ENCODE assay signal across 10 cellular contexts in genomic region chr2:158726906-158727592, GRCh38.
A peak's percentile ranks its signal among the peaks of the same experiment; 100 is the strongest.
DNase-seq lines count a peak whose midpoint lies in the region; ATAC-seq and TF ChIP-seq lines count a peak whose summit lies in the region.
"Had no signal": no experiment of that assay in that cellular context is flagged by ENCODE, and none has a peak within 500 bp of the region (broad histone marks: within the 10 kb centered on the region; RNA-seq: fewer than 3 reads in every experiment).

No MANE protein-coding gene starts in this region.

- peak in 3 of 4 donors; percentile 26 to 52 (median 49) for ATAC-seq in heart left ventricle
- peak; percentile 55 for ATAC-seq in left colon
- ATAC-seq in HG03460 (IDR thresholded peaks at IDR 0.05; ENCODE audit: unreplicated experiment): no peak
- ATAC-seq: upper lobe of right lung had no signal

- no peak for TF ChIP-seq CTCF in heart left ventricle (IDR thresholded peaks at IDR 0.05)

- no peaks in the 10 kb centered on the region for H3K9me3 ChIP-seq in heart left ventricle
- H3K9me3 ChIP-seq: upper lobe of right lung had no signal

- intact Hi-C loops in heart left ventricle (cut with DNase I): no loop called here
- intact Hi-C loops in cardiac septum (cut with DNase I): no loop called here
- intact Hi-C loops in left colon (cut with DNase I, micrococcal nuclease): no loop called here

- 57 to 69% (median 62%) methylated on average over 8 of the region's 8 CpGs for WGBS in heart left ventricle, 4 donors

- DNase-seq in heart left ventricle: peak in 1 of 5 donors; percentile 48
- no peak for DNase-seq in cardiac septum (ENCODE audit: low spot score)
- DNase-seq in left colon: no peak
- no peak for DNase-seq in GF-D8 (lab: John Stamatoyannopoulos, UW)
- no peak for DNase-seq in A172 (ENCODE audit: low spot score)
- no peak for DNase-seq in stimulated activated CD4-positive, alpha-beta T cell treated with anti-CD3 and anti-CD28 coated beads, Interleukin-15, amount 100 ng/mL, for 24 hours
- DNase-seq: effector memory CD4-positive, alpha-beta T cell; upper lobe of right lung had no signal

- H3K27me3 ChIP-seq in heart left ventricle: no peaks in the 10 kb centered on the region
- H3K27me3 ChIP-seq: upper lobe of right lung had no signal

- no peaks in the 10 kb centered on the region for H3K36me3 ChIP-seq in heart left ventricle
- H3K36me3 ChIP-seq: upper lobe of right lung had no signal

- H3K27ac ChIP-seq in heart left ventricle (peak overlapping the region in 2 of 12 donors; percentile 10 to 14), cingulate gyrus (ENCODE audit: low read depth, low read length) (peak overlapping the region; percentile 69)
- H3K27ac ChIP-seq: upper lobe of right lung had no signal

- H3K4me1 ChIP-seq in heart left ventricle: peaks cover 0 to 29% (median 4%) of the 10 kb centered on the region in 12 donors

- no peak for TF ChIP-seq POLR2A in heart left ventricle (IDR thresholded peaks at IDR 0.05)

- H3K4me3 ChIP-seq in heart left ventricle: no peak overlapping the region
- H3K4me3 ChIP-seq: upper lobe of right lung had no signal
